ENCODE assay signal across 8 cellular contexts in genomic region chr2:198296665-198297308, GRCh38.
DNase-seq lines count a peak whose midpoint lies in the region; ATAC-seq, FAIRE-seq and TF ChIP-seq lines count a peak whose summit lies in the region.

No MANE protein-coding gene starts in this region.

- no TSS peak for BruUV-seq in endothelial cell of umbilical vein (replicated peaks; lab: Mats Ljungman, UMichigan)

- peaks cover 0 to 4% of the 10 kb centered on the region in 2 experiments for H3K27me3 ChIP-seq in endothelial cell of umbilical vein (ENCODE audit: control insufficient read depth in 2 of 2, insufficient read depth in 2 of 2, low read length in 2 of 2)

- no peaks in the 10 kb centered on the region for H3K9me1 ChIP-seq in endothelial cell of umbilical vein (replicated peaks; ENCODE audit: control insufficient read depth, extremely low read depth, insufficient read depth, low read length)

- no peak overlapping the region for H3K4me3 Mint-ChIP-seq in stimulated activated memory B cell treated with anti-CD40 and anti-IgM and Interleukin-4, amounts not matched to agents 10 μg/mL and 1 μg/mL and 100 μg/mL, for 72 hours

- H2AFZ ChIP-seq in endothelial cell of umbilical vein (ENCODE audit: low read depth, low read length), result no peak overlapping the region

- H3K9me3 ChIP-seq in endothelial cell of umbilical vein (replicated peaks; ENCODE audit: control insufficient read depth, insufficient read depth, low read length) (no peaks in the 10 kb centered on the region), mucosa of descending colon (no peaks in the 10 kb centered on the region)

- H3K9me3 Mint-ChIP-seq in stimulated activated memory B cell treated with anti-CD40 and anti-IgM and Interleukin-4, amounts not matched to agents 10 μg/mL and 1 μg/mL and 100 μg/mL, for 72 hours, result no peaks in the 10 kb centered on the region

- TF ChIP-seq CTCF in endothelial cell of umbilical vein (IDR thresholded peaks at IDR 0.05; ENCODE audit: extremely low read depth in 1 of 2, insufficient read depth in 1 of 2, low read depth in 1 of 2, low read length in 2 of 2) (peak; percentile 58 to 73), mucosa of descending colon (IDR thresholded peaks at IDR 0.05) (peak; percentile 42)

- H3K4me1 ChIP-seq in endothelial cell of umbilical vein (ENCODE audit: control insufficient read depth, extremely low read depth, insufficient read depth, low read length) (no peaks in the 10 kb centered on the region), mucosa of descending colon (ENCODE audit: low read depth) (no peaks in the 10 kb centered on the region)

- ATAC-seq in GM19397 (IDR thresholded peaks at IDR 0.05; ENCODE audit: unreplicated experiment) (peak; percentile 89), HG03457 (IDR thresholded peaks at IDR 0.05; ENCODE audit: unreplicated experiment) (peak; percentile 90), mucosa of descending colon (peak; percentile 73)
- peak; percentile 66 for ATAC-seq in stimulated activated memory B cell treated with anti-CD40 and anti-IgM and Interleukin-4, amounts not matched to agents 10 μg/mL and 1 μg/mL and 100 μg/mL, for 72 hours

- DNase-seq in COLO668 (lab: John Stamatoyannopoulos, UW; ENCODE audit: unreplicated experiment) (peak; percentile 60), NCI-H774 (lab: John Stamatoyannopoulos, UW) (peak; percentile 46), endothelial cell of umbilical vein (ENCODE audit: low read depth, low spot score) (peak; percentile 63), mucosa of descending colon (peak in 1 of 3 donors; percentile 69)
- peak; percentile 74 for DNase-seq in activated CD8-positive, alpha-beta memory T cell treated with anti-CD3 and anti-CD28 coated beads for 24 hours

- no peak overlapping the region for H3K9ac ChIP-seq in endothelial cell of umbilical vein (replicated peaks; ENCODE audit: extremely low read depth, insufficient read depth, low read length)

- H3K27me3 Mint-ChIP-seq in stimulated activated memory B cell treated with anti-CD40 and anti-IgM and Interleukin-4, amounts not matched to agents 10 μg/mL and 1 μg/mL and 100 μg/mL, for 72 hours, result peaks cover 24% of the 10 kb centered on the region

- H3K36me3 Mint-ChIP-seq in stimulated activated memory B cell treated with anti-CD40 and anti-IgM and Interleukin-4, amounts not matched to agents 10 μg/mL and 1 μg/mL and 100 μg/mL, for 72 hours, result no peaks in the 10 kb centered on the region

- intact Hi-C loops in endothelial cell of umbilical vein (cut with micrococcal nuclease), result loop anchor here (1.0 to 5.0 kb wide), 7 partner anchors 169 to 914 kb away; partner anchors contain the start of genes HSPD1 and SF3B1
- intact Hi-C loops in mucosa of descending colon (cut with DNase I, micrococcal nuclease), result loop anchor here (5.0 kb wide), 1 partner anchor 494 kb away; the partner anchor contains the start of gene PLCL1 (in 2 of the 2)

- dilution Hi-C loops in endothelial cell of umbilical vein (cut with MboI; ENCODE audit: extremely low pct_ligation_motif_present, low sequenced_read_pairs), result no loop called here

- H3K27ac Mint-ChIP-seq in stimulated activated memory B cell treated with anti-CD40 and anti-IgM and Interleukin-4, amounts not matched to agents 10 μg/mL and 1 μg/mL and 100 μg/mL, for 72 hours, result no peak overlapping the region

- H3K27ac ChIP-seq in endothelial cell of umbilical vein (ENCODE audit: insufficient read depth, low read depth, low read length), result no peak overlapping the region

- H3K4me2 ChIP-seq in endothelial cell of umbilical vein (ENCODE audit: insufficient read depth, low read length), result no peak overlapping the region

- H3K4me3 ChIP-seq in endothelial cell of umbilical vein (replicated peaks in 1 of 3; ENCODE audit: insufficient read depth in 1 of 3, low read depth in 1 of 3, low read length in 3 of 3) (no peak overlapping the region), mucosa of descending colon (no peak overlapping the region)

- peak; percentile 77 for FAIRE-seq in endothelial cell of umbilical vein (lab: Jason Lieb, UNC)

- H3K4me1 Mint-ChIP-seq in stimulated activated memory B cell treated with anti-CD40 and anti-IgM and Interleukin-4, amounts not matched to agents 10 μg/mL and 1 μg/mL and 100 μg/mL, for 72 hours, result peaks cover 6% of the 10 kb centered on the region

- CTCF ChIA-PET in endothelial cell of umbilical vein (lab: Charles Lee), result interaction anchor here (0.7 to 4.4 kb wide), 35 partner anchors 8 to 1546 kb away, joined by 3 to 34 read pairs (median 4); partner anchors contain the start of genes PLCL1 and RFTN2

- POLR2A ChIA-PET in endothelial cell of umbilical vein (lab: Charles Lee), result interaction anchor here (0.7 kb wide), 1 partner anchor 489 kb away, joined by 4 read pairs; no protein-coding TSS in a partner anchor

- H4K20me1 ChIP-seq in endothelial cell of umbilical vein (replicated peaks; ENCODE audit: control insufficient read depth, extremely low read depth, insufficient read depth, low read length), result no peaks in the 10 kb centered on the region

- no peaks in the 10 kb centered on the region for H3K79me2 ChIP-seq in endothelial cell of umbilical vein (ENCODE audit: control insufficient read depth, insufficient read depth, low read length)

- no peak for TF ChIP-seq POLR2A in endothelial cell of umbilical vein (IDR thresholded peaks at IDR 0.05; ENCODE audit: low read depth, low read length)

- H3K36me3 ChIP-seq in endothelial cell of umbilical vein (ENCODE audit: control insufficient read depth in 2 of 2, extremely low read depth in 1 of 2, insufficient read depth in 2 of 2, low read length in 2 of 2), result no peaks in the 10 kb centered on the region
- H3K36me3 ChIP-seq in mucosa of descending colon (ENCODE audit: low read depth), result no peaks in the 10 kb centered on the region

TF ChIP-seq in endothelial cell of umbilical vein, 7 proteins besides CTCF, POLR2A, EP300 and RAD21:
- TF ChIP-seq MAX (IDR thresholded peaks at IDR 0.05; ENCODE audit: insufficient read depth, insufficient read length) (no peak), GATA2 (IDR thresholded peaks at IDR 0.05; ENCODE audit: insufficient read depth, insufficient read length, low read depth, low read length) (no peak), FOS (IDR thresholded peaks at IDR 0.05; ENCODE audit: borderline replicate concordance, insufficient read depth, low read length) (no peak), MYC (IDR thresholded peaks at IDR 0.05; ENCODE audit: low read depth, low read length) (no peak), EZH2 (IDR thresholded peaks at IDR 0.05; ENCODE audit: borderline replicate concordance, low read depth, low read length, severe bottlenecking) (no peak), JUN (IDR thresholded peaks at IDR 0.05; ENCODE audit: borderline replicate concordance, insufficient read depth, insufficient read length, low read depth) (no peak), POLR2AphosphoS5 (IDR thresholded peaks at IDR 0.05; ENCODE audit: insufficient read depth, low read depth, low read length) (no peak)
